In genomic region chr6:118862443-118862842, GRCh38 we compare ENCODE assay signal across 1 cellular context.
"Had no signal": no experiment of that assay in that cellular context is flagged by ENCODE, and none has a peak within 500 bp of the region (broad histone marks: within the 10 kb centered on the region; RNA-seq: fewer than 3 reads in every experiment).

No MANE protein-coding gene starts in this region.

- H3K4me3 ChIP-seq: MG63 had no signal
